Comparison of ENCODE assay signal across 22 cellular contexts in genomic region chr3:150710097-150710496, GRCh38. TPM values are rescaled to one million over a fixed set of nuclear protein-coding genes. Genes with fewer than 3 reads are reported as not detected.
"Had no signal": no experiment of that assay in that cellular context is flagged by ENCODE, and none has a peak within 500 bp of the region (broad histone marks: within the 10 kb centered on the region; RNA-seq: fewer than 3 reads in every experiment).

No MANE protein-coding gene starts in this region.

- H3K36me3 ChIP-seq: ascending aorta, breast epithelium, gastrocnemius medialis had no signal

- H3K27me3 ChIP-seq: ascending aorta, breast epithelium, gastrocnemius medialis, heart left ventricle, left lung, tibial artery had no signal

- ATAC-seq: activated CD4-positive, CD25-positive, alpha-beta regulatory T cell treated with anti-CD3 and anti-CD28 coated beads, Interleukin-2, amount 50 U/mL, for 24 hours; gastrocnemius medialis; heart left ventricle; left lung; sciatic nerve; stimulated activated effector memory CD8-positive, alpha-beta T cell treated with anti-CD3 and anti-CD28 coated beads, Interleukin-12 subunit alpha, Interleukin-12 subunit beta, amount 100 ng/mL, for 72 hours had no signal

- H3K9me3 ChIP-seq: ascending aorta, breast epithelium, gastrocnemius medialis, left lung had no signal

- H3K36me3 Mint-ChIP-seq: stimulated activated effector memory CD8-positive, alpha-beta T cell treated with anti-CD3 and anti-CD28 coated beads, Interleukin-12 subunit alpha, Interleukin-12 subunit beta, amount 100 ng/mL, for 72 hours had no signal

- H3K4me1 ChIP-seq: ascending aorta, breast epithelium, gastrocnemius medialis, heart left ventricle, left lung had no signal

- H3K4me3 Mint-ChIP-seq: nephron; stimulated activated effector memory CD8-positive, alpha-beta T cell treated with anti-CD3 and anti-CD28 coated beads, Interleukin-12 subunit alpha, Interleukin-12 subunit beta, amount 100 ng/mL, for 72 hours had no signal

- H3K27ac Mint-ChIP-seq: nephron; stimulated activated effector memory CD8-positive, alpha-beta T cell treated with anti-CD3 and anti-CD28 coated beads, Interleukin-12 subunit alpha, Interleukin-12 subunit beta, amount 100 ng/mL, for 72 hours had no signal

- H3K4me3 ChIP-seq: ascending aorta, breast epithelium, gastrocnemius medialis, heart left ventricle, left lung, tibial artery had no signal

- DNase-seq: activated CD8-positive, alpha-beta memory T cell treated with anti-CD3 and anti-CD28 coated beads for 24 hours; activated CD8-positive, alpha-beta memory T cell treated with anti-CD3 and anti-CD28 coated beads, Interleukin-2, amount 50 U/mL, for 48 hours; activated naive CD4-positive, alpha-beta T cell; cerebellar nuclear complex; cortex of kidney; gastrocnemius medialis; heart left ventricle; kidney; left lung; midbrain; stimulated activated CD4-positive, alpha-beta T cell treated with anti-CD3 and anti-CD28 coated beads, Interleukin-4, amount 100 ng/mL, for 24 hours; T-helper 1 cell; T1000; tibial artery had no signal

- H3K27ac ChIP-seq: ascending aorta, breast epithelium, gastrocnemius medialis, heart left ventricle, left lung, tibial artery had no signal

- H3K4me1 Mint-ChIP-seq: nephron had no signal

RNA-seq across cellular contexts. Expression of gene ERICH6, which starts 6.4 kb away (rescaled TPM):
- total RNA-seq: ascending aorta, gastrocnemius medialis, left lung, lung microvascular endothelial cell, subcutaneous adipose tissue had no signal
